Comparison of ENCODE assay signal across 1 cellular context in genomic region chr9:6910032-6910431, GRCh38.
TF ChIP-seq lines count a peak whose summit lies in the region.

No MANE protein-coding gene starts in this region.

TF ChIP-seq in GM23338, 12 proteins besides CTCF, POLR2A, EP300 and RAD21 (continued from another document):
- TF ChIP-seq REST (IDR thresholded peaks at IDR 0.05; ENCODE audit: unreplicated experiment), result no peak
- no peak for TF ChIP-seq ZNF114 (CRISPR knock-in tag; IDR thresholded peaks at IDR 0.05)
